ENCODE assay signal across 8 cellular contexts in the genomic region with DNA sequence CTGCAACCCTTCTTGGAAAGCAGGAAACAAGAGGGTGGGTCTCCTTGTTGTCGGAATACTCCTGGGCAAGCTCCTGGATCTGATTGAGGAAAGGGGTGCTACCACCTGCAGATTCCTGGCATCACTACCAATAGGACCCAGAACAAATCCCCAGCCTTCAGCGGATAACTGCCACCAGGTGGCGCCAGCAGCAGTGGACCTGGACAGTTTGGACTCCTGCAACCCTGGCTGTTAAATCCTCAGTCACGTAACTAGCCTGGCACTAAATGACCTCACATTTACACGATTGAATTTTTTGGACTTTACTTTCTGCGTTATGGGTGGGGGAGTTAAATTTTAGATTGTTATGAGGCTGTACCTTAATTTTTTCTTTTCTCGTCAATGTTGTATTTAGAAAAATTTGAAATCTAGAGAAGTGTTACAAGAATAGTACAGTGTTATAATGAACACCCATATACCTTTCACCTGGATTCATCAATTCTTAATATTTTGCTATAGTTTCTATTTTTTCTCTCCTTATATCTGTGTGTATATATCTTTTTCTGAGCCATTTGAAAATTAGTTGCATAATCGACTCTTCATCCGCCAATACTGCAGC.
DNase-seq lines count a peak whose midpoint lies in the region; ATAC-seq and TF ChIP-seq lines count a peak whose summit lies in the region.

No MANE protein-coding gene starts in this region.

- CTCF ChIA-PET in activated CD8-positive, alpha-beta memory T cell treated with anti-CD3 and anti-CD28 coated beads, Interleukin-2, amount 10 ng/mL, durations not matched to agents 7 days and 5 days (lab: Charles Lee) = no interaction called here

- peak; percentile 86 for TF ChIP-seq CTCF in fibroblast of the aortic adventitia (IDR thresholded peaks at IDR 0.05; ENCODE audit: insufficient read depth, low read length)
- TF ChIP-seq CTCF in omental fat pad (IDR thresholded peaks at IDR 0.05) = no peak

- no peak overlapping the region for H3K27ac Mint-ChIP-seq in activated CD8-positive, alpha-beta memory T cell treated with anti-CD3 and anti-CD28 coated beads, Interleukin-2, amount 10 ng/mL, durations not matched to agents 7 days and 5 days

- peak; percentile 80 for ATAC-seq in GM19397 (IDR thresholded peaks at IDR 0.05; ENCODE audit: unreplicated experiment)
- ATAC-seq in HG03460 (IDR thresholded peaks at IDR 0.05; ENCODE audit: unreplicated experiment) = peak; percentile 91
- peak; percentile 53 for ATAC-seq in activated CD8-positive, alpha-beta memory T cell treated with anti-CD3 and anti-CD28 coated beads, Interleukin-2, amount 10 ng/mL, durations not matched to agents 7 days and 5 days
- no peak for ATAC-seq in omental fat pad (ENCODE audit: low FRiP score)
- ATAC-seq in HG03571 (IDR thresholded peaks at IDR 0.05; ENCODE audit: unreplicated experiment) = no peak

- H3K4me3 ChIP-seq in fibroblast of the aortic adventitia (ENCODE audit: low read depth, low read length) = no peak overlapping the region

- H3K36me3 Mint-ChIP-seq in activated CD8-positive, alpha-beta memory T cell treated with anti-CD3 and anti-CD28 coated beads, Interleukin-2, amount 10 ng/mL, durations not matched to agents 7 days and 5 days = no peaks in the 10 kb centered on the region

- no peaks in the 10 kb centered on the region for H3K4me1 Mint-ChIP-seq in activated CD8-positive, alpha-beta memory T cell treated with anti-CD3 and anti-CD28 coated beads, Interleukin-2, amount 10 ng/mL, durations not matched to agents 7 days and 5 days

- H3K27me3 Mint-ChIP-seq in activated CD8-positive, alpha-beta memory T cell treated with anti-CD3 and anti-CD28 coated beads, Interleukin-2, amount 10 ng/mL, durations not matched to agents 7 days and 5 days = peaks cover 3% of the 10 kb centered on the region

- DNase-seq in D341Med (ENCODE audit: low spot score) (peak; percentile 78), NCI-H510A (lab: John Stamatoyannopoulos, UW) (peak; percentile 8), fibroblast of the aortic adventitia (ENCODE audit: low read depth) (peak; percentile 63), omental fat pad (ENCODE audit: low spot score) (peak; percentile 65)
- DNase-seq in activated CD8-positive, alpha-beta memory T cell treated with anti-CD3 and anti-CD28 coated beads, Interleukin-2, amount 10 ng/mL, durations not matched to agents 7 days and 5 days = peak; percentile 64

- no peak overlapping the region for H3K4me3 Mint-ChIP-seq in activated CD8-positive, alpha-beta memory T cell treated with anti-CD3 and anti-CD28 coated beads, Interleukin-2, amount 10 ng/mL, durations not matched to agents 7 days and 5 days

- H3K9me3 Mint-ChIP-seq in activated CD8-positive, alpha-beta memory T cell treated with anti-CD3 and anti-CD28 coated beads, Interleukin-2, amount 10 ng/mL, durations not matched to agents 7 days and 5 days (ENCODE audit: low read depth) = no peaks in the 10 kb centered on the region

Comparison
In these comparisons a context has a peak if more than half of its experiments do, and no peak if none do; other contexts are left out.
1. DNase-seq: peak in every context shown above with its lines; median percentile 78 in D341Med; 65 in omental fat pad; 64 in activated CD8-positive, alpha-beta memory T cell treated with anti-CD3 and anti-CD28 coated beads, Interleukin-2, amount 10 ng/mL, durations not matched to agents 7 days and 5 days; 63 in fibroblast of the aortic adventitia; 8 in NCI-H510A.
2. ATAC-seq: peak in GM19397 (single experiment), HG03460 (single experiment) and activated CD8-positive, alpha-beta memory T cell treated with anti-CD3 and anti-CD28 coated beads, Interleukin-2, amount 10 ng/mL, durations not matched to agents 7 days and 5 days (single experiment); none in omental fat pad (single experiment) and HG03571 (single experiment).